Comparison of ENCODE assay signal across 14 cellular contexts in the genomic region with DNA sequence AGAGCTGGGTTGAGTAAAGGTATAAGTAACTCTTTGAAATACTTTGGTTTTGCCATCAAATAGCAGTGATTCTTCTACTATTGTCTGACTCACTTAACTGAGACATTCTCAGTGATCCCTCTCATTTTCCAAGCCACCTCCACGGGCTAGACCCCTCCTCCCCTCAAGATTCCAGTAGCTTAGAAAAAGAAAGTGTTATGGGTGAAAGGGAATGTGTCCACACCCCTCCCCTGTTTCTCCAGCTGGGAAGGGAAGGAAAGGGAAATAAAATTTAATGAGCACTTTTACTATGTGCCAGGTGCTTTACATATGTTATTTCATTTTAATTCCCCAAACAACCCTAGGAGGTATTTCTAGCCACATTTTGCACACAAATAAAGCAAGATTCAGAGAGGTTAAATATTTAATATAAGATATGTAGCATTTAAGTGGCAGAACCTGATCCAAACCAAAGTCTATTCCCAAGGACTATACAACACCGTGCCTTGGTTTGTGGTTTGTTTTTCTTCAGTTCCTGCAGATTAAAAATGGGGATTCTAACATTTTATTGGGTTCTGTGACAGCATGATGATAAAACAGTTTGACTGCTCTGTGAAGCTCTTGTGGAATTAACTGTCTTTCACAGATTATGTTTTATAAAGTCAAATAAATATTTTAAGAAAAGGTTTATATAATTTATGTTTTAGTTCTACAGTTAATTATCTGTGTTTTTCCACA.
DNase-seq lines count a peak whose midpoint lies in the region; TF ChIP-seq lines count a peak whose summit lies in the region.
"Had no signal": no experiment of that assay in that cellular context is flagged by ENCODE, and none has a peak within 500 bp of the region (broad histone marks: within the 10 kb centered on the region; RNA-seq: fewer than 3 reads in every experiment).

No MANE protein-coding gene starts in this region.

- in situ Hi-C loops in Caki2 (cut with HindIII; ENCODE audit: low pct_unique_long_range_greater_than_20kb, low sequenced_read_pairs), result no loop called here
- in situ Hi-C loops in GM13976 (cut with MboI; ENCODE audit: low sequenced_read_pairs, unreplicated experiment), result no loop called here

- peaks cover 15% of the 10 kb centered on the region for H3K9me3 Mint-ChIP-seq in mesothelial cell of epicardium
- no peaks in the 10 kb centered on the region for H3K9me3 Mint-ChIP-seq in endothelial cell (ENCODE audit: unreplicated experiment)
- H3K9me3 Mint-ChIP-seq: stimulated activated effector memory CD8-positive, alpha-beta T cell treated with anti-CD3 and anti-CD28 coated beads, Interleukin-12 subunit alpha, Interleukin-12 subunit beta, amount 100 ng/mL, for 72 hours had no signal

- no peak overlapping the region for H3K4me3 ChIP-seq in cardiac fibroblast (replicated peaks in 1 of 2; ENCODE audit: low read depth in 2 of 2, low read length in 2 of 2)
- no peak overlapping the region for H3K4me3 ChIP-seq in coronary artery
- H3K4me3 ChIP-seq: Peyer's patch had no signal

- TF ChIP-seq CTCF in cardiac fibroblast (IDR thresholded peaks at IDR 0.05; ENCODE audit: low read depth, low read length) (no peak), mesothelial cell of epicardium (IDR thresholded peaks at IDR 0.05; ENCODE audit: unreplicated experiment) (no peak), coronary artery (IDR thresholded peaks at IDR 0.05) (no peak), GM13976 (IDR thresholded peaks at IDR 0.05; ENCODE audit: borderline replicate concordance, control extremely low read depth, extremely low read depth, insufficient read depth, missing control alignments) (no peak), endothelial cell (IDR thresholded peaks at IDR 0.05; ENCODE audit: unreplicated experiment) (no peak)

- no peak overlapping the region for H3K27ac ChIP-seq in coronary artery
- H3K27ac ChIP-seq: C4-2B, Peyer's patch had no signal

- DNase-seq in Caki2 (ENCODE audit: low read depth) (peak; percentile 41), LoVo (ENCODE audit: low spot score) (peak; percentile 19), cardiac fibroblast (ENCODE audit: low read depth in 2 of 2) (peak; percentile 36 to 46), mesothelial cell of epicardium (ENCODE audit: low spot score in 2 of 2, unreplicated experiment in 2 of 2) (no peak), GDM1 (lab: John Stamatoyannopoulos, UW) (no peak), coronary artery (ENCODE audit: low spot score) (no peak), GM13976 (ENCODE audit: low spot score) (no peak), endothelial cell (ENCODE audit: low spot score) (no peak)
- DNase-seq: kidney, NCI-H2081 treated with DMSO at 0.1 percent for 48 hours, nucleus accumbens, Peyer's patch had no signal

- no peak overlapping the region for H3K4me3 Mint-ChIP-seq in mesothelial cell of epicardium
- H3K4me3 Mint-ChIP-seq in endothelial cell (ENCODE audit: unreplicated experiment), result no peak overlapping the region
- H3K4me3 Mint-ChIP-seq: stimulated activated effector memory CD8-positive, alpha-beta T cell treated with anti-CD3 and anti-CD28 coated beads, Interleukin-12 subunit alpha, Interleukin-12 subunit beta, amount 100 ng/mL, for 72 hours had no signal

- H3K27ac Mint-ChIP-seq in mesothelial cell of epicardium (peak overlapping the region; percentile 59), endothelial cell (ENCODE audit: unreplicated experiment) (no peak overlapping the region)
- H3K27ac Mint-ChIP-seq: stimulated activated effector memory CD8-positive, alpha-beta T cell treated with anti-CD3 and anti-CD28 coated beads, Interleukin-12 subunit alpha, Interleukin-12 subunit beta, amount 100 ng/mL, for 72 hours had no signal

- H3K4me1 Mint-ChIP-seq in mesothelial cell of epicardium (peaks cover 36% of the 10 kb centered on the region), endothelial cell (ENCODE audit: unreplicated experiment) (peaks cover 30% of the 10 kb centered on the region)

- H3K36me3 Mint-ChIP-seq in mesothelial cell of epicardium (peaks cover 18% of the 10 kb centered on the region), endothelial cell (ENCODE audit: low read depth, unreplicated experiment) (peaks cover 19% of the 10 kb centered on the region)

- H3K27me3 Mint-ChIP-seq in mesothelial cell of epicardium (ENCODE audit: low read depth), result no peaks in the 10 kb centered on the region
- H3K27me3 Mint-ChIP-seq in endothelial cell (ENCODE audit: unreplicated experiment), result peaks cover 8% of the 10 kb centered on the region

Comparison
In these comparisons a context has a peak if more than half of its experiments do, and no peak if none do; other contexts are left out.
1. DNase-seq: peak in Caki2 (single experiment), LoVo (single experiment) and cardiac fibroblast (2 of 2); none in mesothelial cell of epicardium (0 of 2), GDM1 (single experiment), coronary artery (single experiment), GM13976 (single experiment) and endothelial cell (single experiment).